ENCODE assay signal across 8 cellular contexts in genomic region chr2:50347355-50348044, GRCh38.
DNase-seq lines count a peak whose midpoint lies in the region; ATAC-seq and TF ChIP-seq lines count a peak whose summit lies in the region.

No MANE protein-coding gene starts in this region.

- H3K9me3 ChIP-seq in HUES48 (ENCODE audit: control insufficient read depth, insufficient read depth, low read length) = no peaks in the 10 kb centered on the region

- H3K36me3 Mint-ChIP-seq in effector memory CD8-positive, alpha-beta T cell (ENCODE audit: insufficient read depth) = no peaks in the 10 kb centered on the region

- H3K4me1 Mint-ChIP-seq in effector memory CD8-positive, alpha-beta T cell (ENCODE audit: low read depth in 2 of 2) = peaks cover 0 to 2% of the 10 kb centered on the region in 2 donors

- H3K27me3 Mint-ChIP-seq in effector memory CD8-positive, alpha-beta T cell = peaks cover 0 to 26% of the 10 kb centered on the region in 2 donors

- H3K9me3 Mint-ChIP-seq in effector memory CD8-positive, alpha-beta T cell = peaks cover 7 to 37% of the 10 kb centered on the region in 2 donors

- no peak overlapping the region for H3K27ac ChIP-seq in HUES48 (ENCODE audit: low read depth, low read length)

- H3K4me3 ChIP-seq in HUES48 (ENCODE audit: low read depth, low read length) = peak overlapping the region; percentile 73
- peak overlapping the region; percentile 67 for H3K4me3 ChIP-seq in iPS-11a (ENCODE audit: low read depth, low read length)
- peak overlapping the region; percentile 41 for H3K4me3 ChIP-seq in retinal pigment epithelial cell (ENCODE audit: low read length)

- H3K27ac Mint-ChIP-seq in effector memory CD8-positive, alpha-beta T cell = no peak overlapping the region

- DNase-seq in SK-N-DZ (ENCODE audit: low spot score) = peak; percentile 38
- DNase-seq in retinal pigment epithelial cell (ENCODE audit: low read depth) = peak; percentile 2
- no peak for DNase-seq in effector memory CD8-positive, alpha-beta T cell

- H3K27me3 ChIP-seq in HUES48 (ENCODE audit: control insufficient read depth, insufficient read depth, low read length) = peaks cover 57% of the 10 kb centered on the region

- H3K4me3 Mint-ChIP-seq in effector memory CD8-positive, alpha-beta T cell = no peak overlapping the region

- H3K4me1 ChIP-seq in HUES48 (ENCODE audit: control insufficient read depth, insufficient read depth, low read length) = peaks cover 17% of the 10 kb centered on the region

- TF ChIP-seq CTCF in retinal pigment epithelial cell (conservative IDR thresholded peaks at IDR 0.05; ENCODE audit: low read depth, low read length) = no peak

- peak overlapping the region; percentile 31; the same call in 1 of the 2 replicates for H3K9ac ChIP-seq in HUES48 (ENCODE audit: low read depth, low read length)

- no peak for ATAC-seq in GM18870 (IDR thresholded peaks at IDR 0.05; ENCODE audit: unreplicated experiment)
- ATAC-seq in HG02870 (IDR thresholded peaks at IDR 0.05; ENCODE audit: unreplicated experiment) = no peak
- ATAC-seq in HG02763 (IDR thresholded peaks at IDR 0.05; ENCODE audit: unreplicated experiment) = no peak
- ATAC-seq in effector memory CD8-positive, alpha-beta T cell (replicated peaks) = no peak

- no peaks in the 10 kb centered on the region for H3K36me3 ChIP-seq in HUES48 (ENCODE audit: control insufficient read depth, insufficient read depth, low read length)

Comparison
In these comparisons a context has a peak if more than half of its experiments do, and no peak if none do; other contexts are left out.
1. DNase-seq: peak in SK-N-DZ (single experiment) and retinal pigment epithelial cell (single experiment); none in effector memory CD8-positive, alpha-beta T cell (0 of 3).
2. Peak in every context shown above with its lines, with median percentiles within 50 percentile points of each other: H3K4me3 ChIP-seq.